In genomic region chr2:206276169-206276927, GRCh38 we compare ENCODE assay signal across 10 cellular contexts. TPM values are rescaled to one million over a fixed set of nuclear protein-coding genes. Genes with fewer than 3 reads are reported as not detected.
DNase-seq lines count a peak whose midpoint lies in the region; ATAC-seq and TF ChIP-seq lines count a peak whose summit lies in the region.
"Had no signal": no experiment of that assay in that cellular context is flagged by ENCODE, and none has a peak within 500 bp of the region (broad histone marks: within the 10 kb centered on the region; RNA-seq: fewer than 3 reads in every experiment).

No MANE protein-coding gene starts in this region.

- ATAC-seq in Right ventricle myocardium inferior (no peak), HG03378 (IDR thresholded peaks at IDR 0.05; ENCODE audit: unreplicated experiment) (no peak)
- ATAC-seq in stimulated activated effector memory CD8-positive, alpha-beta T cell treated with anti-CD3 and anti-CD28 coated beads, Interleukin-12 subunit alpha, Interleukin-12 subunit beta, amount 100 ng/mL, for 72 hours, result no peak

- TF ChIP-seq EP300 in esophagus muscularis mucosa (IDR thresholded peaks at IDR 0.05), result no peak

- no peak overlapping the region for H3K27ac Mint-ChIP-seq in stimulated activated effector memory CD8-positive, alpha-beta T cell treated with anti-CD3 and anti-CD28 coated beads, Interleukin-12 subunit alpha, Interleukin-12 subunit beta, amount 100 ng/mL, for 72 hours
- H3K27ac Mint-ChIP-seq: dendritic cell treated with granulocyte-macrophage colony-stimulating factor and Interleukin-4, amounts not matched to agents 40 ng/mL and 50 ng/mL, for 4 days had no signal

- no peak for TF ChIP-seq POLR2A in esophagus muscularis mucosa (IDR thresholded peaks at IDR 0.05; ENCODE audit: low read depth)

- peaks cover 98% of the 10 kb centered on the region for H3K27me3 ChIP-seq in left ventricle myocardium inferior (ENCODE audit: low read depth)
- H3K27me3 ChIP-seq in esophagus muscularis mucosa, result peaks cover 0 to 82% (median 11%) of the 10 kb centered on the region in 4 donors

- WGBS in esophagus muscularis mucosa, result 45% methylated on average over 12 of the region's 12 CpGs

- DNase-seq in left ventricle myocardium inferior (no peak), Right ventricle myocardium inferior (ENCODE audit: missing footprints) (no peak), SK-N-MC (ENCODE audit: low read depth, low spot score) (no peak), epithelial cell of proximal tubule (ENCODE audit: low read depth) (no peak), esophagus muscularis mucosa (ENCODE audit: extremely low spot score) (no peak), DMS53 treated with DMSO at 0.1 percent for 48 hours (lab: John Stamatoyannopoulos, UW; ENCODE audit: unreplicated experiment) (no peak)
- no peak for DNase-seq in stimulated activated effector memory CD8-positive, alpha-beta T cell treated with anti-CD3 and anti-CD28 coated beads, Interleukin-12 subunit alpha, Interleukin-12 subunit beta, amount 100 ng/mL, for 72 hours (ENCODE audit: low spot score in 2 of 2)
- DNase-seq: GDM1 had no signal

- H3K9me3 ChIP-seq in left ventricle myocardium inferior (replicated peaks) (no peaks in the 10 kb centered on the region), SK-N-MC (ENCODE audit: low read depth, low read length) (no peaks in the 10 kb centered on the region), esophagus muscularis mucosa (no peaks in the 10 kb centered on the region)

- H3K4me1 ChIP-seq in left ventricle myocardium inferior (peaks cover 23% of the 10 kb centered on the region), esophagus muscularis mucosa (peaks cover 0 to 19% (median 14%) of the 10 kb centered on the region in 4 donors)

- H3K9ac ChIP-seq in SK-N-MC (ENCODE audit: insufficient read length), result peak overlapping the region; percentile 81

- peak overlapping the region; percentile 77 for H3K4me3 ChIP-seq in left ventricle myocardium inferior
- H3K4me3 ChIP-seq in SK-N-MC, result peak overlapping the region; percentile 96
- peak overlapping the region; percentile 64 for H3K4me3 ChIP-seq in epithelial cell of proximal tubule (ENCODE audit: low read depth, low read length)
- H3K4me3 ChIP-seq in esophagus muscularis mucosa, result peak overlapping the region in 2 of 4 donors; percentile 69 to 80

- peak overlapping the region; percentile 78 for H3K4me3 Mint-ChIP-seq in stimulated activated effector memory CD8-positive, alpha-beta T cell treated with anti-CD3 and anti-CD28 coated beads, Interleukin-12 subunit alpha, Interleukin-12 subunit beta, amount 100 ng/mL, for 72 hours
- H3K4me3 Mint-ChIP-seq: dendritic cell treated with granulocyte-macrophage colony-stimulating factor and Interleukin-4, amounts not matched to agents 40 ng/mL and 50 ng/mL, for 4 days had no signal

- H3K36me3 Mint-ChIP-seq in stimulated activated effector memory CD8-positive, alpha-beta T cell treated with anti-CD3 and anti-CD28 coated beads, Interleukin-12 subunit alpha, Interleukin-12 subunit beta, amount 100 ng/mL, for 72 hours, result peaks cover 12% of the 10 kb centered on the region

- H3K36me3 ChIP-seq in left ventricle myocardium inferior, result no peaks in the 10 kb centered on the region
- H3K36me3 ChIP-seq in SK-N-MC (ENCODE audit: insufficient read depth, low read length), result no peaks in the 10 kb centered on the region
- no peaks in the 10 kb centered on the region for H3K36me3 ChIP-seq in esophagus muscularis mucosa

- H3K27ac ChIP-seq in left ventricle myocardium inferior (replicated peaks) (no peak overlapping the region), SK-N-MC (no peak overlapping the region), esophagus muscularis mucosa (replicated peaks in 1 of 4) (no peak overlapping the region)

- TF ChIP-seq CTCF in left ventricle myocardium inferior (IDR thresholded peaks at IDR 0.05; ENCODE audit: borderline replicate concordance) (no peak), epithelial cell of proximal tubule (conservative IDR thresholded peaks at IDR 0.05; ENCODE audit: low read depth, low read length) (no peak), esophagus muscularis mucosa (IDR thresholded peaks at IDR 0.05) (no peak)

- H3K9me3 Mint-ChIP-seq in stimulated activated effector memory CD8-positive, alpha-beta T cell treated with anti-CD3 and anti-CD28 coated beads, Interleukin-12 subunit alpha, Interleukin-12 subunit beta, amount 100 ng/mL, for 72 hours, result no peaks in the 10 kb centered on the region
- H3K9me3 Mint-ChIP-seq: dendritic cell treated with granulocyte-macrophage colony-stimulating factor and Interleukin-4, amounts not matched to agents 40 ng/mL and 50 ng/mL, for 4 days had no signal

- intact Hi-C loops in left ventricle myocardium inferior (cut with micrococcal nuclease), result no loop called here
- intact Hi-C loops in Right ventricle myocardium inferior (cut with DNase I), result no loop called here
- intact Hi-C loops in esophagus muscularis mucosa (cut with DNase I), result no loop called here

- peaks cover 25% of the 10 kb centered on the region for H3K4me1 Mint-ChIP-seq in stimulated activated effector memory CD8-positive, alpha-beta T cell treated with anti-CD3 and anti-CD28 coated beads, Interleukin-12 subunit alpha, Interleukin-12 subunit beta, amount 100 ng/mL, for 72 hours

RNA-seq across cellular contexts. Expression of gene ZDBF2, which starts 1.9 kb away (rescaled TPM):
- total RNA-seq in left ventricle myocardium inferior (8.3 TPM), Right ventricle myocardium inferior (7.0 TPM), epithelial cell of proximal tubule (2.9 and 6.4 TPM in 2 replicates), esophagus muscularis mucosa (10 to 100 TPM; 10.6 to 14.0 (median 12.1) TPM)
